In genomic region chr2:191318037-191318728, GRCh38 we compare ENCODE assay signal across 1 cellular context.
TF ChIP-seq lines count a peak whose summit lies in the region.

No MANE protein-coding gene starts in this region.

TF ChIP-seq in GM23338, 12 proteins besides CTCF, POLR2A, EP300 and RAD21 (continued from another document):
- TF ChIP-seq ZNF462 (CRISPR knock-in tag; IDR thresholded peaks at IDR 0.05) (no peak), EZH2phosphoT487 (IDR thresholded peaks at IDR 0.05; ENCODE audit: unreplicated experiment) (no peak), NANOG (IDR thresholded peaks at IDR 0.05; ENCODE audit: borderline replicate concordance) (no peak), POLR2AphosphoS5 (IDR thresholded peaks at IDR 0.05; ENCODE audit: low read depth) (no peak), EZH2 (IDR thresholded peaks at IDR 0.05; ENCODE audit: low read depth, unreplicated experiment) (no peak), ETS1 (IDR thresholded peaks at IDR 0.05) (no peak), ZNF114 (CRISPR knock-in tag; IDR thresholded peaks at IDR 0.05) (no peak), STAT1 (IDR thresholded peaks at IDR 0.05; ENCODE audit: unreplicated experiment) (no peak)
